Comparison of ENCODE assay signal across 8 cellular contexts in the genomic region with DNA sequence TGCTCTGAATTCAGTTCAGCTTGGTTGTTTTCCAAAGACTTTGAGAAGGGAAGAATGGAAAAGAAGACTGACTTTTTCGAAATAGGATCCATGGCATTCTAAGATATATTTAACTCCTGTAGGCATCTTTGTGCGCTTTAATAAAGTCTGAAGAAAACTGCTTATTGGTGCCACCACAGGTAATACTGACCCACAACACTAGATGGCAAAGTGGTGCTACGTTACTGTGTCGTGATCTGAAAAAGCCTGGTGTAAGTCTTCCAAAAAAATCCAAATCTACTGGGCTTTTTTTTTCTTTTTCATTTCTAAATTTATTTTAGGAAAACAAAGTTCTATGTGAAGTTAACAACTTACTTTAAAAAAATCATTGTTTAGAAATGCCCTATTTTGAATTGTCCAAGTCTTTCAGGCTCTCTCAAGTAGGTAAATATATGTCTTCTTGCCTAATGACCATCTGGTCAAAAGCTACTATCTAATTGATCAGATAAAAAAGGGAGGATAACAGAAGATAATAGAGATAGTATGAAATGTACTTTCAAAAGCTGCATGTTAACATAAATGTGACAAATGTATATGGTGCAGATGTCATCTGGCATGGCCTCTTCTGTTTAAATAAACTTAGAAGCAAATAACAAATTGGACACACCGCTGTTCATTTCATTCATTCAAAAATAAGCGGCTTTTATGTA. TPM values are rescaled to one million over a fixed set of nuclear protein-coding genes. Genes with fewer than 3 reads are reported as not detected.
A peak's percentile ranks its signal among the peaks of the same experiment; 100 is the strongest.
DNase-seq lines count a peak whose midpoint lies in the region; ATAC-seq lines count a peak whose summit lies in the region.

No MANE protein-coding gene starts in this region.

- ATAC-seq in HG02623 (IDR thresholded peaks at IDR 0.05; ENCODE audit: unreplicated experiment) (no peak), HG03432 (IDR thresholded peaks at IDR 0.05; ENCODE audit: unreplicated experiment) (no peak)

- H3K36me3 Mint-ChIP-seq in activated naive CD4-positive, alpha-beta T cell treated with anti-CD3 and anti-CD28 coated beads for 36 hours (ENCODE audit: low read depth) = no peaks in the 10 kb centered on the region

- CTCF ChIA-PET in activated naive CD4-positive, alpha-beta T cell treated with anti-CD3 and anti-CD28 coated beads for 36 hours (lab: Charles Lee) = interaction anchor here (0.6 to 3.3 kb wide), 8 partner anchors 102 to 1052 kb away, joined by 3 to 16 read pairs (median 3); no protein-coding TSS in a partner anchor

- in situ Hi-C loops in Caki2 (cut with HindIII; ENCODE audit: low pct_unique_long_range_greater_than_20kb, low sequenced_read_pairs) = no loop called here

- H3K4me1 Mint-ChIP-seq in activated naive CD4-positive, alpha-beta T cell treated with anti-CD3 and anti-CD28 coated beads for 36 hours (ENCODE audit: low read depth) = no peaks in the 10 kb centered on the region

- H3K4me3 Mint-ChIP-seq in activated naive CD4-positive, alpha-beta T cell treated with anti-CD3 and anti-CD28 coated beads for 36 hours = no peak overlapping the region

- H3K9me3 Mint-ChIP-seq in activated naive CD4-positive, alpha-beta T cell treated with anti-CD3 and anti-CD28 coated beads for 36 hours = no peaks in the 10 kb centered on the region

- no peak overlapping the region for H3K27ac Mint-ChIP-seq in activated naive CD4-positive, alpha-beta T cell treated with anti-CD3 and anti-CD28 coated beads for 36 hours

- intact Hi-C loops in activated naive CD4-positive, alpha-beta T cell treated with anti-CD3 and anti-CD28 coated beads for 36 hours (cut with micrococcal nuclease) = loop anchor here (1.0 to 5.0 kb wide), 4 partner anchors 92 to 488 kb away; no protein-coding TSS in a partner anchor

- H3K27me3 Mint-ChIP-seq in activated naive CD4-positive, alpha-beta T cell treated with anti-CD3 and anti-CD28 coated beads for 36 hours (ENCODE audit: low read depth) = no peaks in the 10 kb centered on the region

- DNase-seq in Caki2 (ENCODE audit: low read depth) = peak; percentile 19
- peak; percentile 5 for DNase-seq in HCEC 1CT
- peak; percentile 4 for DNase-seq in NCI-H526 treated with DMSO at 0.1 percent for 48 hours (lab: John Stamatoyannopoulos, UW)
- peak; percentile 49 for DNase-seq in activated naive CD4-positive, alpha-beta T cell treated with anti-CD3 and anti-CD28 coated beads for 36 hours
- peak; percentile 14 for DNase-seq in hepatic stellate cell (ENCODE audit: low spot score)
- DNase-seq in smooth muscle cell of the brain vasculature (ENCODE audit: low read depth, low spot score) = peak; percentile 18

RNA-seq across cellular contexts. Expression of gene MID1IP1, which starts 47.0 kb away (rescaled TPM):
- total RNA-seq in Caki2 (2014; rRNA removed; shearing (Covaris generic); ENCODE audit: low replicate concordance) = 78.5 and 80.4 TPM in 2 replicates
- 10 to 100 TPM; 82.9 to 83.3 TPM for total RNA-seq in activated naive CD4-positive, alpha-beta T cell treated with anti-CD3 and anti-CD28 coated beads for 36 hours
